Comparison of ENCODE assay signal across 11 cellular contexts in the genomic region with DNA sequence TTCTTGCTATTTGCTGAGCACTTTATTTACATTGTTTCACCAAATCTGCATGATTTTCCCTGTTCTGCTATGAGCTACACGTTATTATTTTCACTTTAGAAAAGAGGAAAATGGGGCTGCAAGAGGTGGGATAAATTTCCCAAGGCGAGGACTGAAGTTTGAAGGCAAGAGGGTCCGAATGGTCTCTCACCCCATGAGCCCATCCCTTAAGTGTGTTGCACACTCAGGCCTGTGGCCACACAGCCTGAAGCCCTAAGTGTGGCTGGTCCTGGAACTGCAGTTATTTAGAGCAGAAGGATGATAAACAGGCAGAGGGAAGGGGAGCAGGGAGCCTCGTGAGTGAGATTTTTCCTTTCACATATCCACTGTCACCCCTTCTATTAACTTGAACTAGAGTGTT. TPM values are rescaled to one million over a fixed set of nuclear protein-coding genes. Genes with fewer than 3 reads are reported as not detected.
A peak's percentile ranks its signal among the peaks of the same experiment; 100 is the strongest.
DNase-seq lines count a peak whose midpoint lies in the region; ATAC-seq, FAIRE-seq and TF ChIP-seq lines count a peak whose summit lies in the region.
"Had no signal": no experiment of that assay in that cellular context is flagged by ENCODE, and none has a peak within 500 bp of the region (broad histone marks: within the 10 kb centered on the region; RNA-seq: fewer than 3 reads in every experiment).

No MANE protein-coding gene starts in this region.

- ATAC-seq in HepG2, result peak; percentile 95
- no peak for ATAC-seq in GM19328 (IDR thresholded peaks at IDR 0.05; ENCODE audit: unreplicated experiment)
- ATAC-seq in GM21367 (IDR thresholded peaks at IDR 0.05; ENCODE audit: unreplicated experiment), result no peak
- ATAC-seq: upper lobe of right lung had no signal

- no TSS peak for BruUV-seq in HepG2 (replicated peaks; lab: Mats Ljungman, UMichigan)

- H2AFZ ChIP-seq in Karpas-422 (ENCODE audit: low read length), result no peak overlapping the region
- H2AFZ ChIP-seq in HepG2 (ENCODE audit: low read length), result no peak overlapping the region

- no peak overlapping the region for H3K27ac Mint-ChIP-seq in CD14-positive monocyte

- TF ChIP-seq EP300 in HepG2 (IDR thresholded peaks at IDR 0.05; ENCODE audit: low read depth in 2 of 2, low read length in 2 of 2) (no peak), HepG2 (CRISPR knock-in tag; IDR thresholded peaks at IDR 0.05; ENCODE audit: borderline replicate concordance) (no peak)

- H4K20me1 ChIP-seq in Karpas-422 (ENCODE audit: insufficient read depth, low read depth, low read length), result no peaks in the 10 kb centered on the region
- no peaks in the 10 kb centered on the region for H4K20me1 ChIP-seq in HepG2 (ENCODE audit: insufficient read depth, low read length)

- H3K4me3 ChIP-seq in Karpas-422 (ENCODE audit: low read length), result no peak overlapping the region
- H3K4me3 ChIP-seq in astrocyte of the cerebellum (ENCODE audit: low read depth, low read length), result no peak overlapping the region
- no peak overlapping the region for H3K4me3 ChIP-seq in HepG2 (replicated peaks in 1 of 3; ENCODE audit: insufficient read depth in 1 of 3, low read depth in 2 of 3, low read length in 3 of 3)
- H3K4me3 ChIP-seq: upper lobe of right lung had no signal

- H3K9me3 ChIP-seq in Karpas-422 (ENCODE audit: low read length), result no peaks in the 10 kb centered on the region
- H3K9me3 ChIP-seq in HepG2 (ENCODE audit: low read length), result no peaks in the 10 kb centered on the region
- H3K9me3 ChIP-seq: upper lobe of right lung had no signal

- H3K36me3 Mint-ChIP-seq in CD14-positive monocyte, result no peaks in the 10 kb centered on the region

- peaks cover 3% of the 10 kb centered on the region for H3K4me1 ChIP-seq in Karpas-422 (ENCODE audit: low read length)
- no peaks in the 10 kb centered on the region for H3K4me1 ChIP-seq in HepG2 (ENCODE audit: insufficient read depth, low read length)
- H3K4me1 ChIP-seq: upper lobe of right lung had no signal

- H3K27me3 ChIP-seq in Karpas-422 (ENCODE audit: low read length) (no peaks in the 10 kb centered on the region), HepG2 (ENCODE audit: control insufficient read depth in 1 of 2, insufficient read depth in 2 of 2, low read length in 2 of 2) (peaks cover 3 to 9% of the 10 kb centered on the region in 2 experiments; a peak in 4 of 5 replicates)

- H3K9me3 Mint-ChIP-seq in CD14-positive monocyte, result no peaks in the 10 kb centered on the region

- H3K27me3 Mint-ChIP-seq in CD14-positive monocyte (ENCODE audit: low read depth in 3 of 3), result peaks cover 4 to 9% (median 5%) of the 10 kb centered on the region in 3 donors

- CTCF ChIA-PET in HepG2 (lab: Yijun Ruan, JAX; ENCODE audit: low intra/inter-chr PET ratio, low total read pairs), result no interaction called here

- H3K9me2 ChIP-seq in Karpas-422 (replicated peaks; ENCODE audit: insufficient read depth, low read length), result no peaks in the 10 kb centered on the region

- no peaks in the 10 kb centered on the region for H3K4me1 Mint-ChIP-seq in CD14-positive monocyte

- intact Hi-C loops in CD14-positive monocyte (cut with micrococcal nuclease) (no loop called here), HepG2 (cut with micrococcal nuclease; ENCODE audit: unreplicated experiment) (no loop called here)

- in situ Hi-C loops in astrocyte of the cerebellum (cut with HindIII; ENCODE audit: low sequenced_read_pairs), result no loop called here
- in situ Hi-C loops in HepG2 (cut with HindIII; ENCODE audit: extremely low pct_ligation_motif_present, low pct_unique_long_range_greater_than_20kb), result no loop called here

- no peak for TF ChIP-seq RAD21 in HepG2 (CRISPR knock-in tag; IDR thresholded peaks at IDR 0.05)

- H3K4me3 Mint-ChIP-seq in CD14-positive monocyte, result no peak overlapping the region

- DNase-seq in CD14-positive monocyte (ENCODE audit: low spot score), result no peak
- DNase-seq in Karpas-422, result peak; percentile 40
- DNase-seq in astrocyte of the cerebellum (ENCODE audit: low read depth), result no peak
- no peak for DNase-seq in HepG2 (ENCODE audit: low spot score)
- no peak for DNase-seq in NCI-H748 treated with DMSO at 0.1 percent for 48 hours (lab: John Stamatoyannopoulos, UW)
- DNase-seq in effector CD8-positive, alpha-beta T cell (lab: John Stamatoyannopoulos, UW), result no peak
- DNase-seq: erythroblast, NCI-H1105 treated with DMSO at 0.1 percent for 48 hours, upper lobe of right lung had no signal

- H3K9ac ChIP-seq in Karpas-422 (ENCODE audit: low read length) (no peak overlapping the region), HepG2 (ENCODE audit: insufficient read depth, low read depth, low read length) (no peak overlapping the region)

- WGBS in HepG2 (ENCODE audit: low lambda C conversion rate), result 1% methylated on average over 4 of the region's 4 CpGs

- H3K4me2 ChIP-seq in Karpas-422 (ENCODE audit: low read depth, low read length, poor library complexity, severe bottlenecking), result no peak overlapping the region
- H3K4me2 ChIP-seq in HepG2 (ENCODE audit: low read depth, low read length), result no peak overlapping the region

- POLR2A ChIA-PET in HepG2 (lab: Yijun Ruan, JAX), result no interaction called here

- H3K36me3 ChIP-seq in Karpas-422 (ENCODE audit: insufficient read depth, low read length) (no peaks in the 10 kb centered on the region), HepG2 (replicated peaks in 1 of 2; ENCODE audit: control insufficient read depth in 1 of 2, insufficient read depth in 2 of 2, low read length in 2 of 2) (no peaks in the 10 kb centered on the region)
- H3K36me3 ChIP-seq: upper lobe of right lung had no signal

- TF ChIP-seq CTCF in CD14-positive monocyte (IDR thresholded peaks at IDR 0.05) (peak; percentile 25), astrocyte of the cerebellum (IDR thresholded peaks at IDR 0.05; ENCODE audit: low read depth, low read length, missing control alignments) (peak; percentile 43), HepG2 (CRISPR knock-in tag; IDR thresholded peaks at IDR 0.05) (no peak)

- no peaks in the 10 kb centered on the region for H3K79me2 ChIP-seq in Karpas-422 (ENCODE audit: low read length)
- no peaks in the 10 kb centered on the region for H3K79me2 ChIP-seq in HepG2 (ENCODE audit: insufficient read depth, low read length)

- no peak for TF ChIP-seq POLR2A in HepG2 (IDR thresholded peaks at IDR 0.05; ENCODE audit: insufficient read depth in 1 of 2, low read depth in 2 of 2, low read length in 2 of 2)

- H3K27ac ChIP-seq in Karpas-422 (ENCODE audit: low read length) (no peak overlapping the region), HepG2 (ENCODE audit: extremely low read length, insufficient read depth, low read length) (no peak overlapping the region)
- H3K27ac ChIP-seq: upper lobe of right lung had no signal

- no peak for FAIRE-seq in HepG2 (lab: Jason Lieb, UNC)

TF ChIP-seq in HepG2, 621 proteins besides CTCF, POLR2A, EP300 and RAD21 (continues in another document):
- TF ChIP-seq, protein P1, sequence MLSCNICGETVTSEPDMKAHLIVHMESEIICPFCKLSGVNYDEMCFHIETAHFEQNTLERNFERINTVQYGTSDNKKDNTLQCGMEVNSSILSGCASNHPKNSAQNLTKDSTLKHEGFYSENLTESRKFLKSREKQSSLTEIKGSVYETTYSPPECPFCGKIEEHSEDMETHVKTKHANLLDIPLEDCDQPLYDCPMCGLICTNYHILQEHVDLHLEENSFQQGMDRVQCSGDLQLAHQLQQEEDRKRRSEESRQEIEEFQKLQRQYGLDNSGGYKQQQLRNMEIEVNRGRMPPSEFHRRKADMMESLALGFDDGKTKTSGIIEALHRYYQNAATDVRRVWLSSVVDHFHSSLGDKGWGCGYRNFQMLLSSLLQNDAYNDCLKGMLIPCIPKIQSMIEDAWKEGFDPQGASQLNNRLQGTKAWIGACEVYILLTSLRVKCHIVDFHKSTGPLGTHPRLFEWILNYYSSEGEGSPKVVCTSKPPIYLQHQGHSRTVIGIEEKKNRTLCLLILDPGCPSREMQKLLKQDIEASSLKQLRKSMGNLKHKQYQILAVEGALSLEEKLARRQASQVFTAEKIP (CRISPR knock-in tag; IDR thresholded peaks at IDR 0.05; ENCODE audit: borderline replicate concordance), result no peak
- TF ChIP-seq ZNF777 (CRISPR knock-in tag; IDR thresholded peaks at IDR 0.05) (no peak), ZNF136 (CRISPR knock-in tag; IDR thresholded peaks at IDR 0.05; ENCODE audit: low read depth) (no peak), NFATC3 (CRISPR knock-in tag; IDR thresholded peaks at IDR 0.05) (no peak), KLF9 (CRISPR knock-in tag; IDR thresholded peaks at IDR 0.05; ENCODE audit: low read depth) (no peak), ZSCAN25 (CRISPR knock-in tag; IDR thresholded peaks at IDR 0.05) (no peak), MTA1 (CRISPR knock-in tag; IDR thresholded peaks at IDR 0.05; ENCODE audit: borderline replicate concordance) (no peak), ZNF644 (CRISPR knock-in tag; IDR thresholded peaks at IDR 0.05; ENCODE audit: low read depth) (no peak), AHR (CRISPR knock-in tag; IDR thresholded peaks at IDR 0.05) (no peak)

RNA-seq across cellular contexts. Expression of gene PDE8B, which starts 7.8 kb away (rescaled TPM):
- polyA plus RNA-seq in CD14-positive monocyte, result under 1 TPM; 0.11 to 0.29 TPM
- 0.04 and 0.15 TPM in 2 replicates for total RNA-seq in Karpas-422 (2014; rRNA removed; shearing (Covaris generic); ENCODE audit: low replicate concordance)
- not detected in 2 replicates for total RNA-seq in HepG2 (2016; rRNA removed; fragmentation: Illumina TruSeq; extraction: Trizol)
- total RNA-seq in HepG2 (2016; cell fraction: cytosol; rRNA removed; fragmentation: Illumina TruSeq; extraction: Trizol; ENCODE audit: low read depth), result not detected in 2 replicates
- total RNA-seq in HepG2 (2016; cell fraction: insoluble cytoplasmic fraction; rRNA removed; fragmentation: Illumina TruSeq; extraction: Trizol), result not detected in 2 replicates
- total RNA-seq in HepG2 (2016; cell fraction: membrane; rRNA removed; fragmentation: Illumina TruSeq; extraction: Trizol), result 0.19 TPM in 1 of 2 replicates, not detected in the other
- total RNA-seq in HepG2 (2016; cell fraction: nucleus; rRNA removed; fragmentation: Illumina TruSeq; extraction: Trizol), result not detected in 2 replicates
- 0.07 and 0.16 TPM in 2 replicates for polyA plus RNA-seq in HepG2 (2011; rRNA removed)
- 0.06 and 0.07 TPM in 2 replicates for polyA plus RNA-seq in HepG2 (2011; cell fraction: cytosol; rRNA removed)
- 0.17 TPM in 1 of 2 replicates, not detected in the other for polyA plus RNA-seq in HepG2 (2011; cell fraction: nucleus; rRNA removed)
- polyA plus RNA-seq in HepG2 (2012), result 0.39 and 0.45 TPM in 2 replicates
- polyA plus RNA-seq in HepG2 (2016; cell fraction: cytosol; fragmentation: Illumina TruSeq; extraction: Trizol; ENCODE audit: low read depth), result not detected in 2 replicates
- not detected in 2 replicates for polyA plus RNA-seq in HepG2 (2016; cell fraction: insoluble cytoplasmic fraction; fragmentation: Illumina TruSeq; extraction: Trizol; ENCODE audit: low read depth)
- polyA plus RNA-seq in HepG2 (2016; cell fraction: membrane; fragmentation: Illumina TruSeq; extraction: Trizol; ENCODE audit: low read depth), result not detected in 2 replicates
- polyA plus RNA-seq in HepG2 (2016; cell fraction: nucleus; fragmentation: Illumina TruSeq; extraction: Trizol; ENCODE audit: insufficient read depth, low read depth), result not detected in 2 replicates
- polyA minus RNA-seq in HepG2 (2011; rRNA and poly(A)+ RNA removed; ENCODE audit: low replicate concordance), result 36.7 TPM in 1 of 2 replicates, not detected in the other
- 0.30 TPM in 1 of 2 replicates, not detected in the other for polyA minus RNA-seq in HepG2 (2011; cell fraction: cytosol; rRNA and poly(A)+ RNA removed)
- 0.99 and 1.0 TPM in 2 replicates for polyA minus RNA-seq in HepG2 (2011; cell fraction: nucleus; rRNA and poly(A)+ RNA removed)
